In the genomic region with DNA sequence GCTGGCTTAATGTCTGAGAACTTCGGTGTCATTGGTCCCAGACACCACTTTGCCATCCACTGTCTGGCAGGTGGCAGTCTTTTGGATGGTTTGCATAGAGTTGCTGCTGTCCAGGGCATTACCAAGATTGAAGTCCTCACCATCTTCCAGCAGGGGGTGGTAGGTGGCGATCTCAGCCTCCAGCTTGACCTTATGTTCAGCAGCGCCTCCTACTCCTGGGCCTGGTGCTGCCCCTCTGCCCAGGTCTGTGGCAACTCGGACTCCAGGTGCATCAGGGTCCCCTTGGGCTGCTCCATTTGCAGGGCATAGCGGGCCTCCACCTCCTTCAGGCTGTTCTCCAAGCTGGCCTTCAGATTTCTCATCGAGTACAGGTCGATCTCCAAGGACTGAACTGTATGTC, we compare ENCODE assay signal across 1 cellular context.
TF ChIP-seq lines count a peak whose summit lies in the region.

No MANE protein-coding gene starts in this region.

TF ChIP-seq in H1, 55 proteins besides CTCF, POLR2A, EP300 and RAD21:
- TF ChIP-seq CEBPB (IDR thresholded peaks at IDR 0.05; ENCODE audit: low read depth, low read length), result no peak
- TF ChIP-seq KDM1A (IDR thresholded peaks at IDR 0.05; ENCODE audit: borderline replicate concordance, low read length), result no peak
- TF ChIP-seq TBP (IDR thresholded peaks at IDR 0.05; ENCODE audit: low read depth, low read length), result no peak
